ENCODE assay signal across 8 cellular contexts in genomic region chr19:10259162-10259905, GRCh38. TPM values are rescaled to one million over a fixed set of nuclear protein-coding genes. Genes with fewer than 3 reads are reported as not detected.
DNase-seq lines count a peak whose midpoint lies in the region; ATAC-seq and TF ChIP-seq lines count a peak whose summit lies in the region.

No MANE protein-coding gene starts in this region.

- intact Hi-C loops in activated CD4-positive, alpha-beta T cell treated with anti-CD3 and anti-CD28 coated beads, Interleukin-2, amount 10 ng/mL, durations not matched to agents 24 days and 14 days (cut with micrococcal nuclease): loop anchor here (1.0 kb wide), 1 partner anchor 130 kb away; no protein-coding TSS in a partner anchor
- intact Hi-C loops in lower leg skin (cut with DNase I; ENCODE audit: low total_unique reads): loop anchor here (10.0 kb wide), 1 partner anchor 325 kb away; the partner anchor contains the start of gene OLFM2

- H2BK20ac ChIP-seq in H9 (ENCODE audit: low read depth, low read length, poor library complexity, severe bottlenecking): no peak overlapping the region

- H3K4me1 Mint-ChIP-seq in H9: 0 out of 4 replicates have a peak, but pooled peaks cover 0 to 2% of the 10 kb centered on the region in 2 experiments
- peaks cover 28% of the 10 kb centered on the region for H3K4me1 Mint-ChIP-seq in activated CD4-positive, alpha-beta T cell treated with anti-CD3 and anti-CD28 coated beads, Interleukin-2, amount 10 ng/mL, durations not matched to agents 24 days and 14 days

- no peak overlapping the region for H2AFZ ChIP-seq in H9 (ENCODE audit: low read length)

- H4K8ac ChIP-seq in H9 (replicated peaks; ENCODE audit: insufficient read length, low read depth, low read length): no peak overlapping the region

- peaks cover 4% of the 10 kb centered on the region for H4K20me1 ChIP-seq in H9 (ENCODE audit: control insufficient read depth, insufficient read depth, insufficient read length)

- H3K23ac ChIP-seq in H9 (ENCODE audit: insufficient read length, low read depth, low read length): no peak overlapping the region

- no peaks in the 10 kb centered on the region for H3K9me3 ChIP-seq in H9 (ENCODE audit: control insufficient read depth, low read depth, low read length)

- H3K27ac ChIP-seq in H9 (ENCODE audit: insufficient read length, low read depth, low read length): no peak overlapping the region

- H3K79me1 ChIP-seq in H9 (ENCODE audit: insufficient read depth, low read depth, low read length, poor library complexity, severe bottlenecking): no peaks in the 10 kb centered on the region

- H2BK12ac ChIP-seq in H9 (ENCODE audit: insufficient read length, low read depth, low read length): no peak overlapping the region

- no peak overlapping the region for H3T11ph ChIP-seq in H9 (ENCODE audit: low read length)

- no peak overlapping the region for H3K4me3 ChIP-seq in lower leg skin (ENCODE audit: low read depth, poor library complexity, severe bottlenecking)

- H4K5ac ChIP-seq in H9 (ENCODE audit: insufficient read length, low read depth, low read length): no peak overlapping the region

- no CpG with 5 or more reads among the region's 32 CpGs for WGBS in H9 (ENCODE audit: extremely low coverage, insufficient read length, low lambda C conversion rate)
- WGBS in lower leg skin, 2 donors: 45 to 61% methylated on average over 19 to 32 of the region's 32 CpGs

- H3K9ac ChIP-seq in H9 (ENCODE audit: extremely low read depth, insufficient read length, low read length): no peak overlapping the region

- no peaks in the 10 kb centered on the region; the same call in 1 of the 2 replicates for H3K4me1 ChIP-seq in H9 (ENCODE audit: insufficient read depth, low read length)

- H4K91ac ChIP-seq in H9 (ENCODE audit: insufficient read length, low read depth, low read length): no peak overlapping the region

- H3K56ac ChIP-seq in H9 (ENCODE audit: insufficient read length, low read depth, low read length): no peak overlapping the region

- no peak overlapping the region for H3K4ac ChIP-seq in H9 (ENCODE audit: low read depth, low read length)

- no peak overlapping the region for H2BK5ac ChIP-seq in H9 (ENCODE audit: insufficient read length, low read length)

- H3K4me3 Mint-ChIP-seq in H9: peak overlapping the region in 1 of 2 experiments; percentile 38; a peak in 2 of 5 replicates
- peak overlapping the region; percentile 70 for H3K4me3 Mint-ChIP-seq in activated CD4-positive, alpha-beta T cell treated with anti-CD3 and anti-CD28 coated beads, Interleukin-2, amount 10 ng/mL, durations not matched to agents 24 days and 14 days

- no peak for TF ChIP-seq POLR2A in lower leg skin (IDR thresholded peaks at IDR 0.05)

- H3K27me3 Mint-ChIP-seq in H9 (ENCODE audit: low read depth): no peaks in the 10 kb centered on the region; the same call in none of the 2 replicates
- no peaks in the 10 kb centered on the region for H3K27me3 Mint-ChIP-seq in activated CD4-positive, alpha-beta T cell treated with anti-CD3 and anti-CD28 coated beads, Interleukin-2, amount 10 ng/mL, durations not matched to agents 24 days and 14 days

- H2BK15ac ChIP-seq in H9 (ENCODE audit: low read depth, low read length): no peak overlapping the region

- DNase-seq in AG08395 (ENCODE audit: low spot score): peak; percentile 67
- DNase-seq in H9: peak; percentile 93
- peak; percentile 9 for DNase-seq in NCI-H524 treated with DMSO at 0.1 percent for 48 hours (lab: John Stamatoyannopoulos, UW)
- peak; percentile 97 for DNase-seq in activated CD4-positive, alpha-beta T cell treated with anti-CD3 and anti-CD28 coated beads, Interleukin-2, amount 10 ng/mL, durations not matched to agents 24 days and 14 days
- DNase-seq in dedifferentiated amniotic fluid mesenchymal stem cell (ENCODE audit: extremely low spot score): peak; percentile 76
- DNase-seq in lower leg skin (ENCODE audit: low spot score in 2 of 2): peak; percentile 80 to 96
- DNase-seq in stimulated activated CD4-positive, alpha-beta T cell treated with anti-CD3 and anti-CD28 coated beads, TNF-alpha, amount 100 ng/mL, for 48 hours (ENCODE audit: low read depth in 3 of 3): peak; percentile 92 to 98 (median 92)

- no peaks in the 10 kb centered on the region for H3K27me3 ChIP-seq in H9 (ENCODE audit: insufficient read depth, low read length)

- no peak for ATAC-seq in HG03097 (IDR thresholded peaks at IDR 0.05; ENCODE audit: low FRiP score, unreplicated experiment)

- H3K4me2 ChIP-seq in H9 (ENCODE audit: insufficient read depth, insufficient read length, low read length): no peak overlapping the region

- no peak overlapping the region for H2BK120ac ChIP-seq in H9 (ENCODE audit: low read depth, low read length, poor library complexity, severe bottlenecking)

- TF ChIP-seq CTCF in H9 (conservative IDR thresholded peaks at IDR 0.05) (peak; percentile 77), lower leg skin (IDR thresholded peaks at IDR 0.05) (no peak)

- H3K14ac ChIP-seq in H9 (ENCODE audit: insufficient read depth, low read length): no peak overlapping the region; the same call in 1 of the 2 replicates

- no peak overlapping the region for H2AK5ac ChIP-seq in H9 (ENCODE audit: insufficient read length, low read length)

- peaks cover 25 to 47% (median 41%) of the 10 kb centered on the region in 3 experiments; a peak in 6 of 7 replicates for H3K36me3 Mint-ChIP-seq in H9 (ENCODE audit: insufficient read depth in 1 of 3, low read depth in 3 of 3)
- H3K36me3 Mint-ChIP-seq in activated CD4-positive, alpha-beta T cell treated with anti-CD3 and anti-CD28 coated beads, Interleukin-2, amount 10 ng/mL, durations not matched to agents 24 days and 14 days (ENCODE audit: low read depth): peaks cover 47% of the 10 kb centered on the region

- H3K79me2 ChIP-seq in H9 (ENCODE audit: insufficient read depth, low read length): no peaks in the 10 kb centered on the region

- H3K18ac ChIP-seq in H9 (ENCODE audit: insufficient read length, low read depth, low read length): no peak overlapping the region

- H3K27ac Mint-ChIP-seq in H9: no peak overlapping the region
- H3K27ac Mint-ChIP-seq in activated CD4-positive, alpha-beta T cell treated with anti-CD3 and anti-CD28 coated beads, Interleukin-2, amount 10 ng/mL, durations not matched to agents 24 days and 14 days: peak overlapping the region; percentile 94

- no peaks in the 10 kb centered on the region; a peak in 1 of 5 replicates for H3K9me3 Mint-ChIP-seq in H9
- no peaks in the 10 kb centered on the region for H3K9me3 Mint-ChIP-seq in activated CD4-positive, alpha-beta T cell treated with anti-CD3 and anti-CD28 coated beads, Interleukin-2, amount 10 ng/mL, durations not matched to agents 24 days and 14 days

- H3K23me2 ChIP-seq in H9 (ENCODE audit: insufficient read length, low read depth, low read length, poor library complexity, severe bottlenecking): no peaks in the 10 kb centered on the region

RNA-seq across cellular contexts. Expression of gene MRPL4, which starts 7.3 kb away (rescaled TPM):
- total RNA-seq in H9 (2021) (96.7 and 99.3 TPM in 2 replicates), lower leg skin (10 to 100 TPM; 77.2 to 90.8 (median 83.5) TPM)
- total RNA-seq in activated CD4-positive, alpha-beta T cell treated with anti-CD3 and anti-CD28 coated beads, Interleukin-2, amount 10 ng/mL, durations not matched to agents 24 days and 14 days: 163 and 174 TPM in 2 replicates

RNA-seq across cellular contexts. Expression of gene ICAM1, which starts 11.6 kb away (rescaled TPM):
- total RNA-seq in H9 (2021): 2.1 and 2.3 TPM in 2 replicates
- total RNA-seq in activated CD4-positive, alpha-beta T cell treated with anti-CD3 and anti-CD28 coated beads, Interleukin-2, amount 10 ng/mL, durations not matched to agents 24 days and 14 days: 81.5 and 82.1 TPM in 2 replicates
- total RNA-seq in lower leg skin: 10 to 100 TPM in 1 of 4 donors, 1 to 10 TPM in 3; 5.1 to 19.0 (median 6.7) TPM

RNA-seq across cellular contexts. Expression of gene ICAM4, which starts 27.4 kb away (rescaled TPM):
- total RNA-seq in H9 (2021) (1.1 TPM in 2 replicates), lower leg skin (under 1 TPM in 1 of 4 donors, not detected in 3; 0.38 TPM)
- 0.71 and 0.79 TPM in 2 replicates for total RNA-seq in activated CD4-positive, alpha-beta T cell treated with anti-CD3 and anti-CD28 coated beads, Interleukin-2, amount 10 ng/mL, durations not matched to agents 24 days and 14 days

RNA-seq across cellular contexts. Expression of gene S1PR2, which starts 28.2 kb away (rescaled TPM):
- total RNA-seq in H9 (2021): 11.5 and 12.8 TPM in 2 replicates
- 14.3 and 14.7 TPM in 2 replicates for total RNA-seq in activated CD4-positive, alpha-beta T cell treated with anti-CD3 and anti-CD28 coated beads, Interleukin-2, amount 10 ng/mL, durations not matched to agents 24 days and 14 days
- 10 to 100 TPM in 2 of 4 donors, 1 to 10 TPM in 2; 4.5 to 11.4 (median 8.2) TPM for total RNA-seq in lower leg skin

RNA-seq across cellular contexts. Expression of gene ICAM5, which starts 30.4 kb away (rescaled TPM):
- 1.4 and 1.6 TPM in 2 replicates for total RNA-seq in H9 (2021)
- total RNA-seq in activated CD4-positive, alpha-beta T cell treated with anti-CD3 and anti-CD28 coated beads, Interleukin-2, amount 10 ng/mL, durations not matched to agents 24 days and 14 days: 3.0 and 3.8 TPM in 2 replicates
- total RNA-seq in lower leg skin: under 1 TPM in 2 of 4 donors, not detected in 2; 0.13 to 0.20 TPM

Comparison
In these comparisons a context has a peak if more than half of its experiments do, and no peak if none do; other contexts are left out.
1. DNase-seq: peak in every context shown above with its lines; median percentile 97 in activated CD4-positive, alpha-beta T cell treated with anti-CD3 and anti-CD28 coated beads, Interleukin-2, amount 10 ng/mL, durations not matched to agents 24 days and 14 days; 93 in H9; 92 in stimulated activated CD4-positive, alpha-beta T cell treated with anti-CD3 and anti-CD28 coated beads, TNF-alpha, amount 100 ng/mL, for 48 hours; 88 in lower leg skin; 76 in dedifferentiated amniotic fluid mesenchymal stem cell; 67 in AG08395; 9 in NCI-H524 treated with DMSO at 0.1 percent for 48 hours.